1 cellular context compared by ENCODE assay signal in genomic region chr1:31762726-31763670, GRCh38.
TF ChIP-seq lines count a peak whose summit lies in the region.

No MANE protein-coding gene starts in this region.

TF ChIP-seq in K562, 482 proteins besides CTCF, POLR2A, EP300 and RAD21 (continued from another document and continues in another):
- TF ChIP-seq CREB3L1 (IDR thresholded peaks at IDR 0.05; ENCODE audit: borderline replicate concordance, low read depth) = no peak
- peak; percentile 40 for TF ChIP-seq BHLHE40 (IDR thresholded peaks at IDR 0.05; ENCODE audit: low read length)
- no peak for TF ChIP-seq SUPT5H (IDR thresholded peaks at IDR 0.05)
- no peak for TF ChIP-seq ZNF507 (tag; conservative IDR thresholded peaks at IDR 0.05)
- peak; percentile 30; the same call in 1 of the 2 replicates for TF ChIP-seq RBFOX2 (IDR thresholded peaks at IDR 0.05; ENCODE audit: low read depth, low read length)
- no peak for TF ChIP-seq CBFB (CRISPR knock-in tag; IDR thresholded peaks at IDR 0.05)
- TF ChIP-seq ZNF165 (CRISPR knock-in tag; IDR thresholded peaks at IDR 0.05; ENCODE audit: borderline replicate concordance) = no peak
- no peak for TF ChIP-seq ELF2 (CRISPR knock-in tag; IDR thresholded peaks at IDR 0.05)
- no peak for TF ChIP-seq RNF2 (IDR thresholded peaks at IDR 0.05)
- TF ChIP-seq GATA2 (CRISPR knock-in tag; IDR thresholded peaks at IDR 0.05) = no peak
- TF ChIP-seq TGIF2 (CRISPR knock-in tag; IDR thresholded peaks at IDR 0.05) = no peak
- TF ChIP-seq ILF3 (IDR thresholded peaks at IDR 0.05; ENCODE audit: borderline replicate concordance) = no peak
- no peak for TF ChIP-seq FUS (optimal IDR thresholded peaks at IDR 0.05; ENCODE audit: low read depth, low read length)
- TF ChIP-seq RBM15 (IDR thresholded peaks at IDR 0.05; ENCODE audit: insufficient read depth, low read length) = no peak
- TF ChIP-seq NFYB (IDR thresholded peaks at IDR 0.05; ENCODE audit: extremely low read depth, insufficient read length) = no peak
- TF ChIP-seq PHTF2 (CRISPR knock-in tag; IDR thresholded peaks at IDR 0.05) = no peak
- TF ChIP-seq ZNF695 (CRISPR knock-in tag; IDR thresholded peaks at IDR 0.05) = no peak
- no peak for TF ChIP-seq TRIM25 (IDR thresholded peaks at IDR 0.05; ENCODE audit: borderline replicate concordance)
- TF ChIP-seq GABPA (tag; conservative IDR thresholded peaks at IDR 0.05; ENCODE audit: low read depth) = no peak
- no peak for TF ChIP-seq TRIM24 (IDR thresholded peaks at IDR 0.05)
- TF ChIP-seq ARID1B (IDR thresholded peaks at IDR 0.05) = no peak
- no peak for TF ChIP-seq DIDO1 (tag; IDR thresholded peaks at IDR 0.05; ENCODE audit: low read depth)
- peak; percentile 54; the same call in 1 of the 2 replicates for TF ChIP-seq EZH2 (IDR thresholded peaks at IDR 0.05; ENCODE audit: borderline replicate concordance, low read depth, low read length)
- no peak for TF ChIP-seq NR2F6 (CRISPR knock-in tag; IDR thresholded peaks at IDR 0.05)
- TF ChIP-seq SMC3 (conservative IDR thresholded peaks at IDR 0.05; ENCODE audit: insufficient read depth, low read depth, low read length) = peak; percentile 34; the same call in 1 of the 2 replicates
- TF ChIP-seq MTA3 (IDR thresholded peaks at IDR 0.05; ENCODE audit: borderline replicate concordance) = 0 out of 2 replicates have a peak, but pooled peaks have one; percentile 28
- no peak for TF ChIP-seq GATAD2A (IDR thresholded peaks at IDR 0.05)
- TF ChIP-seq PYGO2 (tag; IDR thresholded peaks at IDR 0.05) = no peak
- TF ChIP-seq GMEB1 (CRISPR knock-in tag; IDR thresholded peaks at IDR 0.05) = no peak
- no peak for TF ChIP-seq HNRNPUL1 (IDR thresholded peaks at IDR 0.05; ENCODE audit: low read length)
- TF ChIP-seq ILK (tag; IDR thresholded peaks at IDR 0.05; ENCODE audit: borderline replicate concordance, low read depth) = no peak
- no peak for TF ChIP-seq ZNF253 (CRISPR knock-in tag; conservative IDR thresholded peaks at IDR 0.05)
- TF ChIP-seq ETV6 (IDR thresholded peaks at IDR 0.05; ENCODE audit: borderline replicate concordance in 1 of 2, low read depth in 2 of 2, low read length in 1 of 2) = no peak
- no peak for TF ChIP-seq ETV6 (CRISPR knock-in tag; IDR thresholded peaks at IDR 0.05; ENCODE audit: borderline replicate concordance)
- peak; percentile 26; the same call in 1 of the 2 replicates for TF ChIP-seq STAG1 (CRISPR knock-in tag; IDR thresholded peaks at IDR 0.05; ENCODE audit: borderline replicate concordance)
- TF ChIP-seq CREBBP (IDR thresholded peaks at IDR 0.05; ENCODE audit: low read depth, low read length) = no peak
- no peak for TF ChIP-seq SNRNP70 (optimal IDR thresholded peaks at IDR 0.05; ENCODE audit: low read depth, low read length)
- no peak for TF ChIP-seq RBM25 (IDR thresholded peaks at IDR 0.05; ENCODE audit: low read depth, low read length, severe bottlenecking)
- TF ChIP-seq, protein P1, sequence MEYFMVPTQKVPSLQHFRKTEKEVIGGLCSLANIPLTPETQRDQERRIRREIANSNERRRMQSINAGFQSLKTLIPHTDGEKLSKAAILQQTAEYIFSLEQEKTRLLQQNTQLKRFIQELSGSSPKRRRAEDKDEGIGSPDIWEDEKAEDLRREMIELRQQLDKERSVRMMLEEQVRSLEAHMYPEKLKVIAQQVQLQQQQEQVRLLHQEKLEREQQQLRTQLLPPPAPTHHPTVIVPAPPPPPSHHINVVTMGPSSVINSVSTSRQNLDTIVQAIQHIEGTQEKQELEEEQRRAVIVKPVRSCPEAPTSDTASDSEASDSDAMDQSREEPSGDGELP (CRISPR knock-in tag; IDR thresholded peaks at IDR 0.05; ENCODE audit: borderline replicate concordance) = peak; percentile 39; the same call in 1 of the 2 replicates
- peak; percentile 45; the same call in 1 of the 2 replicates for TF ChIP-seq CTBP1 (IDR thresholded peaks at IDR 0.05; ENCODE audit: borderline replicate concordance)
- no peak for TF ChIP-seq MYBL2 (IDR thresholded peaks at IDR 0.05; ENCODE audit: low read depth)
- TF ChIP-seq MYBL2 (CRISPR knock-in tag; IDR thresholded peaks at IDR 0.05; ENCODE audit: borderline replicate concordance) = no peak
- TF ChIP-seq, protein P2, sequence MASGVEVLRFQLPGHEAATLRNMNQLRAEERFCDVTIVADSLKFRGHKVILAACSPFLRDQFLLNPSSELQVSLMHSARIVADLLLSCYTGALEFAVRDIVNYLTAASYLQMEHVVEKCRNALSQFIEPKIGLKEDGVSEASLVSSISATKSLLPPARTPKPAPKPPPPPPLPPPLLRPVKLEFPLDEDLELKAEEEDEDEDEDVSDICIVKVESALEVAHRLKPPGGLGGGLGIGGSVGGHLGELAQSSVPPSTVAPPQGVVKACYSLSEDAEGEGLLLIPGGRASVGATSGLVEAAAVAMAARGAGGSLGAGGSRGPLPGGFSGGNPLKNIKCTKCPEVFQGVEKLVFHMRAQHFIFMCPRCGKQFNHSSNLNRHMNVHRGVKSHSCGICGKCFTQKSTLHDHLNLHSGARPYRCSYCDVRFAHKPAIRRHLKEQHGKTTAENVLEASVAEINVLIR (CRISPR knock-in tag; IDR thresholded peaks at IDR 0.05) = no peak
- TF ChIP-seq, protein P3, sequence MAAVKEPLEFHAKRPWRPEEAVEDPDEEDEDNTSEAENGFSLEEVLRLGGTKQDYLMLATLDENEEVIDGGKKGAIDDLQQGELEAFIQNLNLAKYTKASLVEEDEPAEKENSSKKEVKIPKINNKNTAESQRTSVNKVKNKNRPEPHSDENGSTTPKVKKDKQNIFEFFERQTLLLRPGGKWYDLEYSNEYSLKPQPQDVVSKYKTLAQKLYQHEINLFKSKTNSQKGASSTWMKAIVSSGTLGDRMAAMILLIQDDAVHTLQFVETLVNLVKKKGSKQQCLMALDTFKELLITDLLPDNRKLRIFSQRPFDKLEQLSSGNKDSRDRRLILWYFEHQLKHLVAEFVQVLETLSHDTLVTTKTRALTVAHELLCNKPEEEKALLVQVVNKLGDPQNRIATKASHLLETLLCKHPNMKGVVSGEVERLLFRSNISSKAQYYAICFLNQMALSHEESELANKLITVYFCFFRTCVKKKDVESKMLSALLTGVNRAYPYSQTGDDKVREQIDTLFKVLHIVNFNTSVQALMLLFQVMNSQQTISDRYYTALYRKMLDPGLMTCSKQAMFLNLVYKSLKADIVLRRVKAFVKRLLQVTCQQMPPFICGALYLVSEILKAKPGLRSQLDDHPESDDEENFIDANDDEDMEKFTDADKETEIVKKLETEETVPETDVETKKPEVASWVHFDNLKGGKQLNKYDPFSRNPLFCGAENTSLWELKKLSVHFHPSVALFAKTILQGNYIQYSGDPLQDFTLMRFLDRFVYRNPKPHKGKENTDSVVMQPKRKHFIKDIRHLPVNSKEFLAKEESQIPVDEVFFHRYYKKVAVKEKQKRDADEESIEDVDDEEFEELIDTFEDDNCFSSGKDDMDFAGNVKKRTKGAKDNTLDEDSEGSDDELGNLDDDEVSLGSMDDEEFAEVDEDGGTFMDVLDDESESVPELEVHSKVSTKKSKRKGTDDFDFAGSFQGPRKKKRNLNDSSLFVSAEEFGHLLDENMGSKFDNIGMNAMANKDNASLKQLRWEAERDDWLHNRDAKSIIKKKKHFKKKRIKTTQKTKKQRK (IDR thresholded peaks at IDR 0.05; ENCODE audit: borderline replicate concordance, low read depth, low read length) = no peak
- TF ChIP-seq DACH1 (IDR thresholded peaks at IDR 0.05; ENCODE audit: partially characterized antibody) = no peak
- no peak for TF ChIP-seq ZNF699 (CRISPR knock-in tag; IDR thresholded peaks at IDR 0.05; ENCODE audit: insufficient replicate concordance)
- no peak for TF ChIP-seq SAFB (IDR thresholded peaks at IDR 0.05; ENCODE audit: borderline replicate concordance, low read depth, low read length)
- TF ChIP-seq, protein P4, sequence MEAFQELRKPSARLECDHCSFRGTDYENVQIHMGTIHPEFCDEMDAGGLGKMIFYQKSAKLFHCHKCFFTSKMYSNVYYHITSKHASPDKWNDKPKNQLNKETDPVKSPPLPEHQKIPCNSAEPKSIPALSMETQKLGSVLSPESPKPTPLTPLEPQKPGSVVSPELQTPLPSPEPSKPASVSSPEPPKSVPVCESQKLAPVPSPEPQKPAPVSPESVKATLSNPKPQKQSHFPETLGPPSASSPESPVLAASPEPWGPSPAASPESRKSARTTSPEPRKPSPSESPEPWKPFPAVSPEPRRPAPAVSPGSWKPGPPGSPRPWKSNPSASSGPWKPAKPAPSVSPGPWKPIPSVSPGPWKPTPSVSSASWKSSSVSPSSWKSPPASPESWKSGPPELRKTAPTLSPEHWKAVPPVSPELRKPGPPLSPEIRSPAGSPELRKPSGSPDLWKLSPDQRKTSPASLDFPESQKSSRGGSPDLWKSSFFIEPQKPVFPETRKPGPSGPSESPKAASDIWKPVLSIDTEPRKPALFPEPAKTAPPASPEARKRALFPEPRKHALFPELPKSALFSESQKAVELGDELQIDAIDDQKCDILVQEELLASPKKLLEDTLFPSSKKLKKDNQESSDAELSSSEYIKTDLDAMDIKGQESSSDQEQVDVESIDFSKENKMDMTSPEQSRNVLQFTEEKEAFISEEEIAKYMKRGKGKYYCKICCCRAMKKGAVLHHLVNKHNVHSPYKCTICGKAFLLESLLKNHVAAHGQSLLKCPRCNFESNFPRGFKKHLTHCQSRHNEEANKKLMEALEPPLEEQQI (IDR thresholded peaks at IDR 0.05) = no peak
- no peak for TF ChIP-seq CLOCK (CRISPR knock-in tag; IDR thresholded peaks at IDR 0.05; ENCODE audit: borderline replicate concordance)
- TF ChIP-seq ETS2 (tag; IDR thresholded peaks at IDR 0.05; ENCODE audit: borderline replicate concordance, poor library complexity, severe bottlenecking) = no peak
- TF ChIP-seq ATF1 (CRISPR knock-in tag; IDR thresholded peaks at IDR 0.05) = no peak
- TF ChIP-seq ATF1 (tag; IDR thresholded peaks at IDR 0.05) = no peak
- TF ChIP-seq RB1 (IDR thresholded peaks at IDR 0.05; ENCODE audit: low read depth) = peak; percentile 68; the same call in 1 of the 2 replicates
- no peak for TF ChIP-seq LCOR (CRISPR knock-in tag; IDR thresholded peaks at IDR 0.05)
- no peak for TF ChIP-seq ELK3 (CRISPR knock-in tag; IDR thresholded peaks at IDR 0.05)
- TF ChIP-seq FIP1L1 (IDR thresholded peaks at IDR 0.05; ENCODE audit: low read depth, low read length, poor library complexity, severe bottlenecking) = no peak
- no peak for TF ChIP-seq ZNF3 (CRISPR knock-in tag; IDR thresholded peaks at IDR 0.05)
- TF ChIP-seq NONO (IDR thresholded peaks at IDR 0.05; ENCODE audit: low read depth in 2 of 2, low read length in 1 of 2) = no peak
- TF ChIP-seq ELF1 (tag; IDR thresholded peaks at IDR 0.05) = no peak
